Comparison of ENCODE assay signal across 19 cellular contexts in genomic region chr9:95406114-95406513, GRCh38.
DNase-seq lines count a peak whose midpoint lies in the region; ATAC-seq, FAIRE-seq and TF ChIP-seq lines count a peak whose summit lies in the region.
"Had no signal": no experiment of that assay in that cellular context is flagged by ENCODE, and none has a peak within 500 bp of the region (broad histone marks: within the 10 kb centered on the region; RNA-seq: fewer than 3 reads in every experiment).

No MANE protein-coding gene starts in this region.

- peaks cover 3% of the 10 kb centered on the region for H3K4me1 ChIP-seq in IMR-90 (ENCODE audit: control insufficient read depth, insufficient read depth, low read length)
- H3K4me1 ChIP-seq in pancreas = no peaks in the 10 kb centered on the region
- H3K4me1 ChIP-seq in upper lobe of left lung = peaks cover 0 to 3% (median 2%) of the 10 kb centered on the region in 4 donors

- FAIRE-seq in pancreas (lab: Jason Lieb, UNC) = no peak
- FAIRE-seq: G401.6, GM12892, HepG2, urothelium cell line had no signal

- H3K9ac ChIP-seq in IMR-90 (ENCODE audit: low read depth, low read length) = no peak overlapping the region

- no peaks in the 10 kb centered on the region for H3K9me1 ChIP-seq in IMR-90 (ENCODE audit: insufficient read depth, low read length)

- H2AFZ ChIP-seq in IMR-90 (replicated peaks; ENCODE audit: low read length, poor library complexity) = no peak overlapping the region
- H2AFZ ChIP-seq: GM23338 had no signal

- no peak overlapping the region for H3K4ac ChIP-seq in IMR-90 (ENCODE audit: low read depth, low read length)

- H3K9me3 ChIP-seq in IMR-90 (ENCODE audit: control insufficient read depth, insufficient read depth, low read length) (no peaks in the 10 kb centered on the region), pancreas (no peaks in the 10 kb centered on the region), upper lobe of left lung (no peaks in the 10 kb centered on the region)

- H3K23ac ChIP-seq in IMR-90 (ENCODE audit: low read depth, low read length) = no peak overlapping the region

- no peaks in the 10 kb centered on the region for H3K79me1 ChIP-seq in IMR-90 (ENCODE audit: low read depth in 1 of 2, low read length in 2 of 2)

- CTCF ChIA-PET in IMR-90 (lab: Yijun Ruan, JAX) = no interaction called here

- H2AK5ac ChIP-seq in IMR-90 (ENCODE audit: low read depth, low read length) = no peak overlapping the region

- in situ Hi-C loops in IMR-90 (cut with MboI; ENCODE audit: low sequenced_read_pairs) = no loop called here

- H2BK20ac ChIP-seq in IMR-90 (ENCODE audit: low read depth, low read length) = peak overlapping the region; percentile 11; the same call in 1 of the 2 replicates

- ATAC-seq in IMR-90 (ENCODE audit: low read depth) (peak; percentile 57), pancreas (no peak), upper lobe of left lung (ENCODE audit: low FRiP score in 2 of 2) (no peak)
- ATAC-seq: GM23338, heart left ventricle, HepG2 had no signal

- H3K4me2 ChIP-seq in IMR-90 (ENCODE audit: low read depth, low read length) = no peak overlapping the region
- H3K4me2 ChIP-seq: GM23338 had no signal

- no peaks in the 10 kb centered on the region; the same call in 1 of the 2 replicates for H3K27me3 ChIP-seq in IMR-90 (ENCODE audit: control insufficient read depth, insufficient read depth, low read length)
- no peaks in the 10 kb centered on the region for H3K27me3 ChIP-seq in pancreas
- H3K27me3 ChIP-seq in upper lobe of left lung = no peaks in the 10 kb centered on the region
- H3K27me3 ChIP-seq: heart left ventricle, stomach had no signal

- intact Hi-C loops in IMR-90 (cut with micrococcal nuclease) = no loop called here
- intact Hi-C loops in pancreas (cut with DNase I) = no loop called here

- H4K8ac ChIP-seq in IMR-90 (ENCODE audit: low read depth in 2 of 2, low read length in 2 of 2) = no peak overlapping the region

- POLR2A ChIA-PET in IMR-90 (lab: Charles Lee; ENCODE audit: unreplicated experiment) = no interaction called here

- no peak for TF ChIP-seq RAD21 in IMR-90 (IDR thresholded peaks at IDR 0.05; ENCODE audit: low read length)

- dilution Hi-C loops in IMR-90 (cut with HindIII; ENCODE audit: low sequenced_read_pairs, unreplicated experiment) = no loop called here

- no peak overlapping the region for H3K56ac ChIP-seq in IMR-90 (ENCODE audit: extremely low read depth, insufficient read depth, low read length)

- no peak overlapping the region for H3K4me3 ChIP-seq in AG09309 (ENCODE audit: control insufficient read depth, low read depth, low read length)
- H3K4me3 ChIP-seq in IMR-90 (ENCODE audit: insufficient read depth, low read depth, low read length) = no peak overlapping the region
- H3K4me3 ChIP-seq in pancreas = no peak overlapping the region
- no peak overlapping the region for H3K4me3 ChIP-seq in upper lobe of left lung
- H3K4me3 ChIP-seq: GM23338, heart left ventricle, stomach had no signal

- no peak for TF ChIP-seq EP300 in upper lobe of left lung (IDR thresholded peaks at IDR 0.05)

- peak overlapping the region; percentile 34; the same call in 1 of the 3 replicates for H2BK15ac ChIP-seq in IMR-90 (ENCODE audit: low read depth, low read length)

- H4K5ac ChIP-seq in IMR-90 (ENCODE audit: low read depth, low read length) = no peak overlapping the region

- H3K27ac ChIP-seq in IMR-90 (ENCODE audit: insufficient read depth, low read length) = no peak overlapping the region
- no peak overlapping the region for H3K27ac ChIP-seq in pancreas
- H3K27ac ChIP-seq in upper lobe of left lung = no peak overlapping the region
- H3K27ac ChIP-seq: epithelial cell of prostate, heart left ventricle, stomach had no signal

- no peak overlapping the region for H2BK120ac ChIP-seq in IMR-90 (ENCODE audit: low read depth, low read length)

- H3K14ac ChIP-seq in IMR-90 (replicated peaks; ENCODE audit: low read depth, low read length) = no peak overlapping the region

- H4K91ac ChIP-seq in IMR-90 (ENCODE audit: insufficient read depth, low read depth, low read length) = no peak overlapping the region

- TF ChIP-seq POLR2A in IMR-90 (IDR thresholded peaks at IDR 0.05; ENCODE audit: low read depth, low read length) (no peak), upper lobe of left lung (IDR thresholded peaks at IDR 0.05) (no peak)

- H4K20me1 ChIP-seq in IMR-90 (ENCODE audit: insufficient read depth, low read length) = no peaks in the 10 kb centered on the region

- H2BK5ac ChIP-seq in IMR-90 (ENCODE audit: low read depth, low read length, poor library complexity, severe bottlenecking) = no peak overlapping the region

- H3K18ac ChIP-seq in IMR-90 (ENCODE audit: low read depth, low read length) = no peak overlapping the region; the same call in 1 of the 2 replicates

- BruUV-seq in IMR-90 (replicated peaks; lab: Mats Ljungman, UMichigan) = no TSS peak

- H2AK9ac ChIP-seq in IMR-90 (replicated peaks; ENCODE audit: low read depth, low read length, poor library complexity) = no peak overlapping the region

- H3K36me3 ChIP-seq in IMR-90 (ENCODE audit: control insufficient read depth, insufficient read depth, low read length) (no peaks in the 10 kb centered on the region), pancreas (no peaks in the 10 kb centered on the region), upper lobe of left lung (no peaks in the 10 kb centered on the region)
- H3K36me3 ChIP-seq: heart left ventricle, stomach had no signal

- no CpG with 5 or more reads among the region's 2 CpGs for WGBS in IMR-90 (ENCODE audit: extremely low coverage in 2 of 2, insufficient read length in 1 of 2), 2 experiments
- 79 to 86% methylated on average over 2 of the region's 2 CpGs for WGBS in pancreas, 2 donors
- WGBS in upper lobe of left lung, 2 donors = 60 to 74% methylated on average over 2 of the region's 2 CpGs

- TF ChIP-seq CTCF in AG09309 (IDR thresholded peaks at IDR 0.05; ENCODE audit: control insufficient read depth, insufficient read depth, low read depth, low read length, missing control alignments) = no peak
- no peak for TF ChIP-seq CTCF in IMR-90 (conservative IDR thresholded peaks at IDR 0.05; ENCODE audit: low read depth, low read length)
- TF ChIP-seq CTCF in pancreas (IDR thresholded peaks at IDR 0.05) = no peak
- TF ChIP-seq CTCF in upper lobe of left lung (IDR thresholded peaks at IDR 0.05) = no peak

- peak; percentile 54 for DNase-seq in AG09309 (ENCODE audit: low read depth)
- DNase-seq in IMR-90 = peak; percentile 51
- DNase-seq in amniotic epithelial cell (ENCODE audit: low read depth) = peak; percentile 91
- peak; percentile 67 for DNase-seq in iris pigment epithelial cell (ENCODE audit: low read depth)
- no peak for DNase-seq in pancreas
- DNase-seq in NCI-H146 treated with DMSO at 0.1 percent for 48 hours (lab: John Stamatoyannopoulos, UW; ENCODE audit: unreplicated experiment) = no peak
- DNase-seq in upper lobe of left lung = no peak
- DNase-seq in T-helper 1 cell = no peak
- DNase-seq: activated naive CD4-positive, alpha-beta T cell treated with anti-CD3 and anti-CD28 coated beads, Interleukin-2, amount 50 U/mL, for 16 hours; heart left ventricle; NCI-H526 treated with DMSO at 0.1 percent for 48 hours; stomach; SW 1271 had no signal

TF ChIP-seq in IMR-90, 13 proteins besides CTCF, POLR2A, EP300 and RAD21:
- TF ChIP-seq RFX5 (IDR thresholded peaks at IDR 0.05; ENCODE audit: low read depth, low read length) (no peak), CEBPB (IDR thresholded peaks at IDR 0.05; ENCODE audit: low read depth, low read length) (peak; percentile 83)

Comparison
In these comparisons a context has a peak if more than half of its experiments do, and no peak if none do; other contexts are left out.
1. DNase-seq: peak in AG09309 (single experiment), IMR-90 (single experiment), amniotic epithelial cell (single experiment) and iris pigment epithelial cell (single experiment); none in pancreas (0 of 6), NCI-H146 treated with DMSO at 0.1 percent for 48 hours (single experiment), upper lobe of left lung (0 of 2) and T-helper 1 cell (0 of 5).